Comparison of ENCODE assay signal across 9 cellular contexts in genomic region chr22:19174106-19175025, GRCh38. TPM values are rescaled to one million over a fixed set of nuclear protein-coding genes. Genes with fewer than 3 reads are reported as not detected.
DNase-seq lines count a peak whose midpoint lies in the region; ATAC-seq, FAIRE-seq and TF ChIP-seq lines count a peak whose summit lies in the region.
"Had no signal": no experiment of that assay in that cellular context is flagged by ENCODE, and none has a peak within 500 bp of the region (broad histone marks: within the 10 kb centered on the region; RNA-seq: fewer than 3 reads in every experiment).

No MANE protein-coding gene starts in this region.

- no TSS peak for BruUV-seq in HCT116 (replicated peaks; lab: Mats Ljungman, UMichigan)

- H4K20me1 ChIP-seq in HCT116 (ENCODE audit: insufficient read depth) = no peaks in the 10 kb centered on the region
- H4K20me1 ChIP-seq in keratinocyte (ENCODE audit: control insufficient read depth, extremely low read depth, insufficient read depth, low read length) = peaks cover 6% of the 10 kb centered on the region

- dilution Hi-C loops in keratinocyte (cut with MboI; ENCODE audit: extremely low pct_ligation_motif_present, low sequenced_read_pairs) = no loop called here

- peak overlapping the region; percentile 13 for H3K4me3 Mint-ChIP-seq in activated T-helper 2 cell treated with anti-CD3 and anti-CD28 coated beads, Interferon-gamma antibody, Interleukin-2, Interleukin-4, amounts not matched to agents 10 μg/mL and 5 μg/mL and 100 μg/mL, durations not matched to agents 14 hours and 24 hours and 36 hours (ENCODE audit: low read depth)

- no peak for TF ChIP-seq RAD21 in HCT116 (IDR thresholded peaks at IDR 0.05; ENCODE audit: low read depth)

- POLR2A ChIA-PET in HCT116 (lab: Charles Lee) = interaction anchor here (0.6 kb wide), 1 partner anchor 40 kb away, joined by 3 read pairs; no protein-coding TSS in a partner anchor

- no peak for TF ChIP-seq POLR2A in HCT116 (IDR thresholded peaks at IDR 0.05; ENCODE audit: borderline replicate concordance, extremely low read depth, insufficient read depth, insufficient read length)

- H3K9me3 ChIP-seq in HCT116 (ENCODE audit: control insufficient read depth in 1 of 2, insufficient read depth in 1 of 2, low read depth in 1 of 2, low read length in 2 of 2) (no peaks in the 10 kb centered on the region), keratinocyte (ENCODE audit: control insufficient read depth, low read depth, low read length) (no peaks in the 10 kb centered on the region)

- ATAC-seq in HCT116 (no peak), GM19395 (IDR thresholded peaks at IDR 0.05; ENCODE audit: unreplicated experiment) (no peak)

- H3K9ac ChIP-seq in HCT116 (ENCODE audit: low read length) (no peak overlapping the region; the same call in 1 of the 2 replicates), keratinocyte (ENCODE audit: control insufficient read depth, extremely low read depth, insufficient read depth, low read length) (no peak overlapping the region)

- H3K27ac Mint-ChIP-seq in activated T-helper 2 cell treated with anti-CD3 and anti-CD28 coated beads, Interferon-gamma antibody, Interleukin-2, Interleukin-4, amounts not matched to agents 10 μg/mL and 5 μg/mL and 100 μg/mL, durations not matched to agents 14 hours and 24 hours and 36 hours = no peak overlapping the region

- H3K27ac ChIP-seq in HCT116 (ENCODE audit: low read depth, low read length) (peak overlapping the region; percentile 88), keratinocyte (ENCODE audit: control insufficient read depth, insufficient read depth, low read length) (no peak overlapping the region)

- H3K27me3 ChIP-seq in HCT116 (ENCODE audit: insufficient read depth, low read length) (no peaks in the 10 kb centered on the region), keratinocyte (ENCODE audit: control insufficient read depth, extremely low read depth, insufficient read depth, low read length) (peaks cover 9% of the 10 kb centered on the region)

- H2AFZ ChIP-seq in HCT116 (ENCODE audit: low read depth, low read length, poor library complexity, severe bottlenecking) = no peak overlapping the region
- H2AFZ ChIP-seq in keratinocyte (ENCODE audit: control insufficient read depth, low read length) = no peak overlapping the region

- peaks cover 8% of the 10 kb centered on the region for H3K9me1 ChIP-seq in keratinocyte (ENCODE audit: control insufficient read depth, extremely low read depth, insufficient read depth, low read length)

- H3K4me1 Mint-ChIP-seq in activated T-helper 2 cell treated with anti-CD3 and anti-CD28 coated beads, Interferon-gamma antibody, Interleukin-2, Interleukin-4, amounts not matched to agents 10 μg/mL and 5 μg/mL and 100 μg/mL, durations not matched to agents 14 hours and 24 hours and 36 hours (ENCODE audit: low read depth) = peaks cover 25% of the 10 kb centered on the region

- H3K36me3 ChIP-seq in HCT116 (ENCODE audit: control insufficient read depth in 1 of 2, insufficient read depth in 2 of 2, low read length in 2 of 2) (no peaks in the 10 kb centered on the region), keratinocyte (ENCODE audit: control insufficient read depth in 2 of 2, extremely low read depth in 1 of 2, insufficient read depth in 2 of 2, low read length in 2 of 2) (peaks cover 5 to 18% of the 10 kb centered on the region in 2 experiments)

- RAD21 ChIA-PET in HCT116 (lab: Charles Lee; ENCODE audit: low non-redundant PET in 1 of 2, low total read pairs in 2 of 2, uncharacterized antibody in 2 of 2, unreplicated experiment in 2 of 2) = no interaction called here

- H3K79me2 ChIP-seq in HCT116 (ENCODE audit: insufficient read depth, low read length) (peaks cover 62% of the 10 kb centered on the region), keratinocyte (ENCODE audit: control insufficient read depth, insufficient read depth, low read length) (peaks cover 41% of the 10 kb centered on the region)

- TF ChIP-seq CTCF in HCT116 (IDR thresholded peaks at IDR 0.05 in 2 of 3, conservative IDR thresholded peaks at IDR 0.05 in 1 of 3; ENCODE audit: borderline replicate concordance in 1 of 3, insufficient read depth in 1 of 3, low read depth in 2 of 3, low read length in 2 of 3) (no peak), keratinocyte (optimal IDR thresholded peaks at IDR 0.05 in 1 of 3, IDR thresholded peaks at IDR 0.05 in 1 of 3, conservative IDR thresholded peaks at IDR 0.05 in 1 of 3; ENCODE audit: extremely low read depth in 1 of 3, insufficient read depth in 2 of 3, low read length in 3 of 3) (no peak)

- CTCF ChIA-PET in HCT116 (lab: Charles Lee) = interaction anchor here (1.0 to 1.5 kb wide), 2 partner anchors 30 to 455 kb away, joined by 3 to 4 read pairs; partner anchors contain the start of gene ESS2

- peaks cover 11% of the 10 kb centered on the region for H3K27me3 Mint-ChIP-seq in activated T-helper 2 cell treated with anti-CD3 and anti-CD28 coated beads, Interferon-gamma antibody, Interleukin-2, Interleukin-4, amounts not matched to agents 10 μg/mL and 5 μg/mL and 100 μg/mL, durations not matched to agents 14 hours and 24 hours and 36 hours (ENCODE audit: low read depth)

- peak; percentile 63 for DNase-seq in AG08395 (ENCODE audit: low spot score)
- DNase-seq in HCT116 (ENCODE audit: low read depth, low spot score) = no peak
- DNase-seq in activated T-helper 2 cell treated with anti-CD3 and anti-CD28 coated beads, Interferon-gamma antibody, Interleukin-2, Interleukin-4, amounts not matched to agents 10 μg/mL and 5 μg/mL and 100 μg/mL, durations not matched to agents 14 hours and 24 hours and 36 hours (ENCODE audit: low spot score) = no peak
- DNase-seq in keratinocyte (ENCODE audit: low read depth, low spot score) = peak; percentile 60
- no peak for DNase-seq in stimulated activated CD4-positive, alpha-beta T cell treated with anti-CD3 and anti-CD28 coated beads, Interleukin-2, amount 100 ng/mL, for 48 hours
- no peak for DNase-seq in NCI-H82 (lab: John Stamatoyannopoulos, UW)
- DNase-seq in SW 1271 (lab: John Stamatoyannopoulos, UW) = no peak

- peak overlapping the region; percentile 99 for H3K4me2 ChIP-seq in HCT116 (ENCODE audit: low read length)
- H3K4me2 ChIP-seq in keratinocyte (ENCODE audit: control insufficient read depth, extremely low read depth, insufficient read depth, low read depth, low read length) = peak overlapping the region; percentile 48

- H3K4me3 ChIP-seq in HCT116 (replicated peaks in 1 of 2; ENCODE audit: low read depth in 1 of 2, low read length in 2 of 2) = no peak overlapping the region
- no peak overlapping the region for H3K4me3 ChIP-seq in keratinocyte (ENCODE audit: control insufficient read depth in 2 of 3, extremely low read depth in 1 of 3, insufficient read depth in 2 of 3, low read depth in 1 of 3, low read length in 3 of 3)

- FAIRE-seq in keratinocyte (lab: Jason Lieb, UNC) = no peak

- no peaks in the 10 kb centered on the region for H3K9me2 ChIP-seq in HCT116 (ENCODE audit: insufficient read depth)

- H3K4me1 ChIP-seq in HCT116 (ENCODE audit: control insufficient read depth in 1 of 2, insufficient read depth in 2 of 2, low read length in 2 of 2) (peaks cover 11 to 70% of the 10 kb centered on the region in 2 experiments), keratinocyte (ENCODE audit: control insufficient read depth, extremely low read depth, insufficient read depth, low read length) (peaks cover 58% of the 10 kb centered on the region)

- H3K36me3 Mint-ChIP-seq in activated T-helper 2 cell treated with anti-CD3 and anti-CD28 coated beads, Interferon-gamma antibody, Interleukin-2, Interleukin-4, amounts not matched to agents 10 μg/mL and 5 μg/mL and 100 μg/mL, durations not matched to agents 14 hours and 24 hours and 36 hours (ENCODE audit: low read depth) = peaks cover 17% of the 10 kb centered on the region

- no peaks in the 10 kb centered on the region for H3K9me3 Mint-ChIP-seq in activated T-helper 2 cell treated with anti-CD3 and anti-CD28 coated beads, Interferon-gamma antibody, Interleukin-2, Interleukin-4, amounts not matched to agents 10 μg/mL and 5 μg/mL and 100 μg/mL, durations not matched to agents 14 hours and 24 hours and 36 hours

- intact Hi-C loops in HCT116 (cut with micrococcal nuclease) = no loop called here
- intact Hi-C loops in activated T-helper 2 cell treated with anti-CD3 and anti-CD28 coated beads, Interferon-gamma antibody, Interleukin-2, Interleukin-4, amounts not matched to agents 10 μg/mL and 5 μg/mL and 100 μg/mL, durations not matched to agents 14 hours and 24 hours and 36 hours (cut with micrococcal nuclease) = no loop called here

RNA-seq across cellular contexts. Expression of gene SLC25A1, which starts 4.2 kb away (rescaled TPM):
- total RNA-seq in HCT116 (2021; ENCODE audit: unreplicated experiment) = 146 TPM
- polyA plus RNA-seq in HCT116 (2012) = 130 and 133 TPM in 2 replicates
- 52.0 and 53.1 TPM in 2 replicates for total RNA-seq in activated T-helper 2 cell treated with anti-CD3 and anti-CD28 coated beads, Interferon-gamma antibody, Interleukin-2, Interleukin-4, amounts not matched to agents 10 μg/mL and 5 μg/mL and 100 μg/mL, durations not matched to agents 14 hours and 24 hours and 36 hours
- polyA plus RNA-seq in keratinocyte = 27.7 to 61.6 TPM (median 37.2 TPM) in 3 replicates
- 11.9 TPM for polyA plus RNA-seq in keratinocyte (2011; ENCODE audit: low read depth)
- 36.3 and 86.3 TPM in 2 replicates for polyA plus RNA-seq in keratinocyte (2011; cell fraction: cytosol; rRNA removed)
- polyA plus RNA-seq in keratinocyte (2011; cell fraction: nucleus; rRNA removed) = 35.0 and 40.1 TPM in 2 replicates
- polyA plus RNA-seq in keratinocyte (2012; ENCODE audit: low replicate concordance) = 46.2 and 108 TPM in 2 replicates
- polyA minus RNA-seq in keratinocyte = 41.3 to 114 TPM (median 57.3 TPM) in 3 replicates
- 133 TPM for polyA minus RNA-seq in keratinocyte (2011; cell fraction: cytosol; rRNA and poly(A)+ RNA removed)
- 14.7 and 18.0 TPM in 2 replicates for polyA minus RNA-seq in keratinocyte (2011; cell fraction: nucleus; rRNA and poly(A)+ RNA removed)

RNA-seq across cellular contexts. Expression of gene GSC2, which starts 24.3 kb away (rescaled TPM):
- not detected for total RNA-seq in HCT116 (2021; ENCODE audit: unreplicated experiment)
- polyA plus RNA-seq in HCT116 (2012) = not detected in 2 replicates
- total RNA-seq in activated T-helper 2 cell treated with anti-CD3 and anti-CD28 coated beads, Interferon-gamma antibody, Interleukin-2, Interleukin-4, amounts not matched to agents 10 μg/mL and 5 μg/mL and 100 μg/mL, durations not matched to agents 14 hours and 24 hours and 36 hours = not detected in 2 replicates
- not detected in 3 replicates for polyA plus RNA-seq in keratinocyte
- polyA plus RNA-seq in keratinocyte (2011; ENCODE audit: low read depth) = not detected
- polyA plus RNA-seq in keratinocyte (2011; cell fraction: cytosol; rRNA removed) = not detected in 2 replicates
- not detected in 2 replicates for polyA plus RNA-seq in keratinocyte (2011; cell fraction: nucleus; rRNA removed)
- polyA plus RNA-seq in keratinocyte (2012; ENCODE audit: low replicate concordance) = not detected in 2 replicates
- not detected in 3 replicates for polyA minus RNA-seq in keratinocyte
- polyA minus RNA-seq in keratinocyte (2011; cell fraction: cytosol; rRNA and poly(A)+ RNA removed) = not detected
- not detected in 2 replicates for polyA minus RNA-seq in keratinocyte (2011; cell fraction: nucleus; rRNA and poly(A)+ RNA removed)
- polyA plus RNA-seq: adipose tissue had no signal

RNA-seq across cellular contexts. Expression of gene ESS2, which starts 29.9 kb away (rescaled TPM):
- 17.7 TPM for total RNA-seq in HCT116 (2021; ENCODE audit: unreplicated experiment)
- polyA plus RNA-seq in HCT116 (2012) = 11.4 and 13.6 TPM in 2 replicates
- 19.4 and 20.3 TPM in 2 replicates for total RNA-seq in activated T-helper 2 cell treated with anti-CD3 and anti-CD28 coated beads, Interferon-gamma antibody, Interleukin-2, Interleukin-4, amounts not matched to agents 10 μg/mL and 5 μg/mL and 100 μg/mL, durations not matched to agents 14 hours and 24 hours and 36 hours
- polyA plus RNA-seq in keratinocyte = 10.0 to 16.5 TPM (median 10.7 TPM) in 3 replicates
- 8.0 TPM for polyA plus RNA-seq in keratinocyte (2011; ENCODE audit: low read depth)
- polyA plus RNA-seq in keratinocyte (2011; cell fraction: cytosol; rRNA removed) = 6.2 and 13.5 TPM in 2 replicates
- 13.5 and 17.6 TPM in 2 replicates for polyA plus RNA-seq in keratinocyte (2011; cell fraction: nucleus; rRNA removed)
- polyA plus RNA-seq in keratinocyte (2012; ENCODE audit: low replicate concordance) = 13.4 and 13.5 TPM in 2 replicates
- 3.6 to 8.2 TPM (median 6.0 TPM) in 3 replicates for polyA minus RNA-seq in keratinocyte
- polyA minus RNA-seq in keratinocyte (2011; cell fraction: cytosol; rRNA and poly(A)+ RNA removed) = 9.8 TPM
- 4.6 and 8.5 TPM in 2 replicates for polyA minus RNA-seq in keratinocyte (2011; cell fraction: nucleus; rRNA and poly(A)+ RNA removed)

RNA-seq across cellular contexts. Expression of gene TSSK2, which starts 43.3 kb away (rescaled TPM):
- total RNA-seq in HCT116 (2021; ENCODE audit: unreplicated experiment) = not detected
- polyA plus RNA-seq in HCT116 (2012) = not detected in 2 replicates
- not detected in 2 replicates for total RNA-seq in activated T-helper 2 cell treated with anti-CD3 and anti-CD28 coated beads, Interferon-gamma antibody, Interleukin-2, Interleukin-4, amounts not matched to agents 10 μg/mL and 5 μg/mL and 100 μg/mL, durations not matched to agents 14 hours and 24 hours and 36 hours
- not detected in 3 replicates for polyA plus RNA-seq in keratinocyte
- polyA plus RNA-seq in keratinocyte (2011; ENCODE audit: low read depth) = not detected
- polyA plus RNA-seq in keratinocyte (2011; cell fraction: cytosol; rRNA removed) = not detected in 2 replicates
- polyA plus RNA-seq in keratinocyte (2011; cell fraction: nucleus; rRNA removed) = not detected in 2 replicates
- polyA plus RNA-seq in keratinocyte (2012; ENCODE audit: low replicate concordance) = not detected in 2 replicates
- polyA minus RNA-seq in keratinocyte = not detected in 3 replicates
- not detected for polyA minus RNA-seq in keratinocyte (2011; cell fraction: cytosol; rRNA and poly(A)+ RNA removed)
- polyA minus RNA-seq in keratinocyte (2011; cell fraction: nucleus; rRNA and poly(A)+ RNA removed) = not detected in 2 replicates

RNA-seq across cellular contexts. Expression of gene DGCR2, which starts 52.2 kb away (rescaled TPM):
- total RNA-seq in HCT116 (2021; ENCODE audit: unreplicated experiment) = 42.9 TPM
- polyA plus RNA-seq in HCT116 (2012) = 39.2 and 48.9 TPM in 2 replicates
- 20.8 and 22.5 TPM in 2 replicates for total RNA-seq in activated T-helper 2 cell treated with anti-CD3 and anti-CD28 coated beads, Interferon-gamma antibody, Interleukin-2, Interleukin-4, amounts not matched to agents 10 μg/mL and 5 μg/mL and 100 μg/mL, durations not matched to agents 14 hours and 24 hours and 36 hours
- polyA plus RNA-seq in keratinocyte = 23.2 to 67.6 TPM (median 34.1 TPM) in 3 replicates
- 16.6 TPM for polyA plus RNA-seq in keratinocyte (2011; ENCODE audit: low read depth)
- 24.9 and 27.7 TPM in 2 replicates for polyA plus RNA-seq in keratinocyte (2011; cell fraction: cytosol; rRNA removed)
- 124 and 131 TPM in 2 replicates for polyA plus RNA-seq in keratinocyte (2011; cell fraction: nucleus; rRNA removed)
- 49.5 and 56.8 TPM in 2 replicates for polyA plus RNA-seq in keratinocyte (2012; ENCODE audit: low replicate concordance)
- polyA minus RNA-seq in keratinocyte = 60.2 to 164 TPM (median 66.0 TPM) in 3 replicates
- polyA minus RNA-seq in keratinocyte (2011; cell fraction: cytosol; rRNA and poly(A)+ RNA removed) = 57.0 TPM
- polyA minus RNA-seq in keratinocyte (2011; cell fraction: nucleus; rRNA and poly(A)+ RNA removed) = 105 and 156 TPM in 2 replicates

Comparison
In these comparisons a context has a peak if more than half of its experiments do, and no peak if none do; other contexts are left out.
1. DNase-seq: peak in AG08395 (single experiment) and keratinocyte (single experiment); none in HCT116 (single experiment), activated T-helper 2 cell treated with anti-CD3 and anti-CD28 coated beads, Interferon-gamma antibody, Interleukin-2, Interleukin-4, amounts not matched to agents 10 μg/mL and 5 μg/mL and 100 μg/mL, durations not matched to agents 14 hours and 24 hours and 36 hours (single experiment), stimulated activated CD4-positive, alpha-beta T cell treated with anti-CD3 and anti-CD28 coated beads, Interleukin-2, amount 100 ng/mL, for 48 hours (0 of 2), NCI-H82 (single experiment) and SW 1271 (0 of 2).